ENCODE assay signal across 8 cellular contexts in genomic region chr19:34404109-34404909, GRCh38. TPM values are rescaled to one million over a fixed set of nuclear protein-coding genes. Genes with fewer than 3 reads are reported as not detected.
DNase-seq lines count a peak whose midpoint lies in the region; ATAC-seq and TF ChIP-seq lines count a peak whose summit lies in the region.

Gene PDCD2L (plus strand): TSS chr19:34404399. CDS start chr19:34404431, 32 bp downstream.

- TF ChIP-seq POLR2A in NB4 (IDR thresholded peaks at IDR 0.05; ENCODE audit: extremely low read depth, insufficient read length) = peak; percentile 36
- no peak for TF ChIP-seq POLR2A in testis (IDR thresholded peaks at IDR 0.05)

- H3K36me3 Mint-ChIP-seq in HFFc6 (ENCODE audit: low read depth) = peaks cover 9% of the 10 kb centered on the region
- H3K36me3 Mint-ChIP-seq in activated naive CD4-positive, alpha-beta T cell treated with anti-CD3 and anti-CD28 coated beads for 36 hours (ENCODE audit: low read depth) = peaks cover 19% of the 10 kb centered on the region

- H3K27ac ChIP-seq in testis = peak within 1 kb of the TSS; percentile 3 to 50

- H3K27ac Mint-ChIP-seq in HFFc6 = peak within 1 kb of the TSS; percentile 86
- peak within 1 kb of the TSS; percentile 71 for H3K27ac Mint-ChIP-seq in activated naive CD4-positive, alpha-beta T cell treated with anti-CD3 and anti-CD28 coated beads for 36 hours

- peak; percentile 88 for ATAC-seq in omental fat pad (ENCODE audit: low FRiP score)

- H3K4me3 Mint-ChIP-seq in HFFc6 = peak within 1 kb of the TSS; percentile 91
- H3K4me3 Mint-ChIP-seq in activated naive CD4-positive, alpha-beta T cell treated with anti-CD3 and anti-CD28 coated beads for 36 hours = peak within 1 kb of the TSS; percentile 87

- WGBS in testis, 2 donors = 0 to 1% methylated on average over 20 to 69 of the region's 69 CpGs

- H3K27me3 ChIP-seq in testis = no peaks in the 10 kb centered on the region

- intact Hi-C loops in activated naive CD4-positive, alpha-beta T cell treated with anti-CD3 and anti-CD28 coated beads for 36 hours (cut with micrococcal nuclease) = loop anchor here (1.0 to 2.0 kb wide), 4 partner anchors 24 to 232 kb away; partner anchors contain the start of genes GPI, LSM14A and UBA2
- intact Hi-C loops in testis (cut with DNase I; ENCODE audit: low total_unique reads) = no loop called here

- no peak for TF ChIP-seq CTCF in HFFc6 (IDR thresholded peaks at IDR 0.05)
- TF ChIP-seq CTCF in NB4 (IDR thresholded peaks at IDR 0.05; ENCODE audit: low read depth, low read length) = no peak
- no peak for TF ChIP-seq CTCF in omental fat pad (IDR thresholded peaks at IDR 0.05)
- TF ChIP-seq CTCF in testis (IDR thresholded peaks at IDR 0.05) = peak in 1 of 3 experiments; percentile 2

- peak; percentile 98 for DNase-seq in GM03348 (ENCODE audit: low spot score)
- DNase-seq in HFFc6 = peak; percentile 78
- DNase-seq in NB4 (ENCODE audit: low read depth) = peak; percentile 85
- DNase-seq in SK-N-DZ (ENCODE audit: low spot score) = peak; percentile 91
- peak; percentile 96 for DNase-seq in activated naive CD4-positive, alpha-beta T cell treated with anti-CD3 and anti-CD28 coated beads for 36 hours
- DNase-seq in glomerular endothelial cell (ENCODE audit: extremely low read depth, low read depth, low spot score) = peak; percentile 48
- DNase-seq in omental fat pad (ENCODE audit: low spot score) = peak; percentile 83
- DNase-seq in testis = peak; percentile 96

- CTCF ChIA-PET in activated naive CD4-positive, alpha-beta T cell treated with anti-CD3 and anti-CD28 coated beads for 36 hours (lab: Charles Lee) = no interaction called here

- H3K4me1 ChIP-seq in testis = peaks cover 9% of the 10 kb centered on the region

- H3K4me1 Mint-ChIP-seq in HFFc6 (ENCODE audit: low read depth) = 0 out of 2 replicates have a peak, but pooled peaks cover 5% of the 10 kb centered on the region
- peaks cover 24% of the 10 kb centered on the region for H3K4me1 Mint-ChIP-seq in activated naive CD4-positive, alpha-beta T cell treated with anti-CD3 and anti-CD28 coated beads for 36 hours (ENCODE audit: low read depth)

- no peaks in the 10 kb centered on the region; the same call in 1 of the 2 replicates for H3K27me3 Mint-ChIP-seq in HFFc6 (ENCODE audit: insufficient read depth)
- H3K27me3 Mint-ChIP-seq in activated naive CD4-positive, alpha-beta T cell treated with anti-CD3 and anti-CD28 coated beads for 36 hours (ENCODE audit: low read depth) = no peaks in the 10 kb centered on the region

- H3K9me3 ChIP-seq in testis = no peaks in the 10 kb centered on the region

- H3K4me3 ChIP-seq in NB4 (ENCODE audit: low read depth, low read length) (peak within 1 kb of the TSS; percentile 77), testis (peak within 1 kb of the TSS; percentile 73)

- H3K9me3 Mint-ChIP-seq in HFFc6 = no peaks in the 10 kb centered on the region
- H3K9me3 Mint-ChIP-seq in activated naive CD4-positive, alpha-beta T cell treated with anti-CD3 and anti-CD28 coated beads for 36 hours = no peaks in the 10 kb centered on the region

- H3K36me3 ChIP-seq in testis (ENCODE audit: low read depth, missing control alignments) = no peaks in the 10 kb centered on the region

RNA-seq across cellular contexts. Expression of gene PDCD2L, which starts in this region (rescaled TPM):
- total RNA-seq in HFFc6 (2021; fragmentation: NEBNext Ultra II Directional; extraction: Animal tissue kit (Norgen Biotek cat#: 25700)) = 10 to 100 TPM in 5 of 6 experiments, 1 to 10 TPM in 1; 8.8 to 13.3 (median 12.0) TPM
- polyA plus RNA-seq in SK-N-DZ (2014; cell fraction: cytosol; rRNA removed) = 30.0 and 30.2 TPM in 2 replicates
- polyA plus RNA-seq in SK-N-DZ (2014; cell fraction: nucleus; rRNA removed) = 26.6 and 27.7 TPM in 2 replicates
- 10 to 100 TPM; 24.8 to 34.1 TPM for total RNA-seq in activated naive CD4-positive, alpha-beta T cell treated with anti-CD3 and anti-CD28 coated beads for 36 hours
- total RNA-seq in glomerular endothelial cell (11.7 and 15.2 TPM in 2 replicates), omental fat pad (10 to 100 TPM in 2 of 4 donors, 1 to 10 TPM in 2; 6.1 to 12.8 (median 9.2) TPM), testis (10 to 100 TPM; 33.8 to 35.1 TPM)
- 29.0 TPM for polyA plus RNA-seq in testis (ENCODE audit: insufficient read depth, low read depth, low replicate concordance)

Comparison
In these comparisons a context has a peak if more than half of its experiments do, and no peak if none do; other contexts are left out.
1. Peak in every context shown above with its lines: DNase-seq, ATAC-seq, H3K4me3 ChIP-seq and H3K27ac ChIP-seq.
2. DNase-seq: peak in every context shown above with its lines; median percentile 98 in GM03348; 96 in activated naive CD4-positive, alpha-beta T cell treated with anti-CD3 and anti-CD28 coated beads for 36 hours; 96 in testis; 91 in SK-N-DZ; 85 in NB4; 83 in omental fat pad; 78 in HFFc6; 48 in glomerular endothelial cell.